ENCODE assay signal across 2 cellular contexts in the genomic region with DNA sequence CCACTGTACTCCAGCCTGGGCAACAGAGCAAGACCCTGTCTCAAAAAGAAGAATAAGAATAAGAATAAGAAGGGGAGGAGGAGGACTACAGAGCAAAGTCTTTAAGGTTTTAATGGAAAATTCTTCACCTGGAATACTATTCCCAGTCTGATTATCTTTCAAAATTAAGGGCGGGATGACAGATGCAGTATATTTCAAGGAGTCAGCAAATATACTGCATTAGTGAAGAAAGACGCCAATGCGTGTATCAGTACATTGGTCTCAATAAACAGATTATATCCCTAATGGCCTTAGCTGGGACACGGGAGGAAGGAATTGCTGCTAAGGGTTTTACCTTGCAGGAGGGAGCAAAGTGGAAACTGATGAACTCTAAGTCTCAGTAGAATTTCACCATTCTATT.
TF ChIP-seq lines count a peak whose summit lies in the region.

No MANE protein-coding gene starts in this region.

TF ChIP-seq in A549, 52 proteins besides CTCF, POLR2A, EP300 and RAD21:
- no peak for TF ChIP-seq PHF8 (IDR thresholded peaks at IDR 0.05; ENCODE audit: borderline replicate concordance, low read depth)
- TF ChIP-seq MAFK (IDR thresholded peaks at IDR 0.05; ENCODE audit: partially characterized antibody): peak; percentile 83
- no peak for TF ChIP-seq TP53 (CRISPR knock-in tag; IDR thresholded peaks at IDR 0.05)
- TF ChIP-seq, protein P1, sequence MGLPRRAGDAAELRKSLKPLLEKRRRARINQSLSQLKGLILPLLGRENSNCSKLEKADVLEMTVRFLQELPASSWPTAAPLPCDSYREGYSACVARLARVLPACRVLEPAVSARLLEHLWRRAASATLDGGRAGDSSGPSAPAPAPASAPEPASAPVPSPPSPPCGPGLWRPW (IDR thresholded peaks at IDR 0.05): no peak
- no peak for TF ChIP-seq HOXA7 (CRISPR knock-in tag; IDR thresholded peaks at IDR 0.05)
- TF ChIP-seq, protein P2, sequence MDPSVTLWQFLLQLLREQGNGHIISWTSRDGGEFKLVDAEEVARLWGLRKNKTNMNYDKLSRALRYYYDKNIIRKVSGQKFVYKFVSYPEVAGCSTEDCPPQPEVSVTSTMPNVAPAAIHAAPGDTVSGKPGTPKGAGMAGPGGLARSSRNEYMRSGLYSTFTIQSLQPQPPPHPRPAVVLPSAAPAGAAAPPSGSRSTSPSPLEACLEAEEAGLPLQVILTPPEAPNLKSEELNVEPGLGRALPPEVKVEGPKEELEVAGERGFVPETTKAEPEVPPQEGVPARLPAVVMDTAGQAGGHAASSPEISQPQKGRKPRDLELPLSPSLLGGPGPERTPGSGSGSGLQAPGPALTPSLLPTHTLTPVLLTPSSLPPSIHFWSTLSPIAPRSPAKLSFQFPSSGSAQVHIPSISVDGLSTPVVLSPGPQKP (IDR thresholded peaks at IDR 0.05; ENCODE audit: low read depth, low read length): no peak
- no peak for TF ChIP-seq MYC (IDR thresholded peaks at IDR 0.05; ENCODE audit: borderline replicate concordance, low read length)
- TF ChIP-seq, protein P3, sequence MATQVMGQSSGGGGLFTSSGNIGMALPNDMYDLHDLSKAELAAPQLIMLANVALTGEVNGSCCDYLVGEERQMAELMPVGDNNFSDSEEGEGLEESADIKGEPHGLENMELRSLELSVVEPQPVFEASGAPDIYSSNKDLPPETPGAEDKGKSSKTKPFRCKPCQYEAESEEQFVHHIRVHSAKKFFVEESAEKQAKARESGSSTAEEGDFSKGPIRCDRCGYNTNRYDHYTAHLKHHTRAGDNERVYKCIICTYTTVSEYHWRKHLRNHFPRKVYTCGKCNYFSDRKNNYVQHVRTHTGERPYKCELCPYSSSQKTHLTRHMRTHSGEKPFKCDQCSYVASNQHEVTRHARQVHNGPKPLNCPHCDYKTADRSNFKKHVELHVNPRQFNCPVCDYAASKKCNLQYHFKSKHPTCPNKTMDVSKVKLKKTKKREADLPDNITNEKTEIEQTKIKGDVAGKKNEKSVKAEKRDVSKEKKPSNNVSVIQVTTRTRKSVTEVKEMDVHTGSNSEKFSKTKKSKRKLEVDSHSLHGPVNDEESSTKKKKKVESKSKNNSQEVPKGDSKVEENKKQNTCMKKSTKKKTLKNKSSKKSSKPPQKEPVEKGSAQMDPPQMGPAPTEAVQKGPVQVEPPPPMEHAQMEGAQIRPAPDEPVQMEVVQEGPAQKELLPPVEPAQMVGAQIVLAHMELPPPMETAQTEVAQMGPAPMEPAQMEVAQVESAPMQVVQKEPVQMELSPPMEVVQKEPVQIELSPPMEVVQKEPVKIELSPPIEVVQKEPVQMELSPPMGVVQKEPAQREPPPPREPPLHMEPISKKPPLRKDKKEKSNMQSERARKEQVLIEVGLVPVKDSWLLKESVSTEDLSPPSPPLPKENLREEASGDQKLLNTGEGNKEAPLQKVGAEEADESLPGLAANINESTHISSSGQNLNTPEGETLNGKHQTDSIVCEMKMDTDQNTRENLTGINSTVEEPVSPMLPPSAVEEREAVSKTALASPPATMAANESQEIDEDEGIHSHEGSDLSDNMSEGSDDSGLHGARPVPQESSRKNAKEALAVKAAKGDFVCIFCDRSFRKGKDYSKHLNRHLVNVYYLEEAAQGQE (IDR thresholded peaks at IDR 0.05): no peak
TF ChIP-seq in A549: peak in this region for 1.

TF ChIP-seq in IMR-90, 13 proteins besides CTCF, POLR2A, EP300 and RAD21 (continued from another document):
- TF ChIP-seq RFX5 (IDR thresholded peaks at IDR 0.05; ENCODE audit: low read depth, low read length) (no peak), MAFK (IDR thresholded peaks at IDR 0.05; ENCODE audit: low read depth, low read length) (0 out of 2 replicates have a peak, but pooled peaks have one; percentile 27)
